Comparison of ENCODE assay signal across 22 cellular contexts in the genomic region with DNA sequence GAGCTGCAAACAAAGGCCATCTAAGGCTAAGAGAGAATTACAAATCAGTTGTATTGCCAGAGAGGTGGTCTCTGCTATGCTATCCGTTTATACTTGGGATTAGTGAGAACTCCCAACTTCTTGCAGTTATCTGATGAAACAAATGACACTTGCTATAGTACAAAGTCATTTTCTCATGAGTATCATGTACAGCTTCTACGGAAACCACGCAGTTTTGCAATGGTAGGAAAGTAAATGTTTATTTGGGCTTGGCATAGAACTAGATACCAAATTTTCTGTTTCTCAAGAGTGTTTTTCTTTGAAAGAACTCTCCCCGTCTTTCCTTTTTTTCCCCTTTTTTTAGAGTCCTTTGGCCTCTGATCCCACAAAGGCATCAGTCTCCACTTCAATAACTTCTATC.
DNase-seq lines count a peak whose midpoint lies in the region; ATAC-seq and TF ChIP-seq lines count a peak whose summit lies in the region.
"Had no signal": no experiment of that assay in that cellular context is flagged by ENCODE, and none has a peak within 500 bp of the region (broad histone marks: within the 10 kb centered on the region; RNA-seq: fewer than 3 reads in every experiment).

No MANE protein-coding gene starts in this region.

- no peak overlapping the region for H3K9ac ChIP-seq in smooth muscle cell (ENCODE audit: low read depth)
- H3K9ac ChIP-seq: BLaER1 treated with 17β-estradiol and CSF1 and Interleukin-3, amounts not matched to agents 10 nM and 100 nM had no signal

- peak overlapping the region in 1 of 3 donors; percentile 17 for H3K4me3 ChIP-seq in right lobe of liver
- H3K4me3 ChIP-seq in smooth muscle cell = no peak overlapping the region
- H3K4me3 ChIP-seq: A549; BLaER1 treated with 17β-estradiol and CSF1 and Interleukin-3, amounts not matched to agents 10 nM and 100 nM; GM12878; HAP-1 had no signal

- H3K79me2 ChIP-seq in smooth muscle cell (ENCODE audit: low read depth) = no peaks in the 10 kb centered on the region

- WGBS in right lobe of liver (ENCODE audit: insufficient coverage, low coverage, low lambda C conversion rate, missing lambda C conversion rate) = 20% methylated on average over 3 of the region's 4 CpGs
- WGBS in smooth muscle cell (ENCODE audit: low lambda C conversion rate) = 77% methylated on average over 4 of the region's 4 CpGs

- H3K27ac ChIP-seq in right lobe of liver (peak overlapping the region in 2 of 3 donors; percentile 54 to 61), smooth muscle cell (ENCODE audit: low read depth) (no peak overlapping the region)
- H3K27ac ChIP-seq: A549; BLaER1 treated with 17β-estradiol and CSF1 and Interleukin-3, amounts not matched to agents 10 nM and 100 nM had no signal

- DNase-seq in MV-4-11 (lab: John Stamatoyannopoulos, UW) (peak; percentile 11), fibroblast of gingiva (ENCODE audit: low read depth) (peak; percentile 65), right lobe of liver (no peak), occipital lobe (lab: John Stamatoyannopoulos, UW) (no peak), hepatic stellate cell (ENCODE audit: low spot score) (no peak), smooth muscle cell (lab: John Stamatoyannopoulos, UW; ENCODE audit: unreplicated experiment) (no peak)
- DNase-seq: 8988T; ACHN; AML-193; BE2C; CD4-positive, alpha-beta T cell; CD8-positive, alpha-beta memory T cell; DMS 273 treated with DMSO at 0.1 percent for 48 hours; DMS79; EL; GDM1; GOT3; HFFc6 had no signal

- no peaks in the 10 kb centered on the region for H3K27me3 ChIP-seq in right lobe of liver
- no peaks in the 10 kb centered on the region for H3K27me3 ChIP-seq in smooth muscle cell (ENCODE audit: low read depth)
- H3K27me3 ChIP-seq: BE2C; BLaER1 treated with 17β-estradiol and CSF1 and Interleukin-3, amounts not matched to agents 10 nM and 100 nM had no signal

- H3K4me2 ChIP-seq in smooth muscle cell = no peak overlapping the region
- H3K4me2 ChIP-seq: A549; BLaER1 treated with 17β-estradiol and CSF1 and Interleukin-3, amounts not matched to agents 10 nM and 100 nM had no signal

- intact Hi-C loops in right lobe of liver (cut with DNase I) = no loop called here

- H3K4me1 ChIP-seq in right lobe of liver (peaks cover 0 to 27% (median 5%) of the 10 kb centered on the region in 4 donors), smooth muscle cell (ENCODE audit: low read depth) (no peaks in the 10 kb centered on the region)
- H3K4me1 ChIP-seq: A549, BE2C, HAP-1 had no signal

- no peaks in the 10 kb centered on the region for H3K36me3 ChIP-seq in right lobe of liver
- no peaks in the 10 kb centered on the region for H3K36me3 ChIP-seq in smooth muscle cell (ENCODE audit: low read depth)
- H3K36me3 ChIP-seq: BE2C; BLaER1 treated with 17β-estradiol and CSF1 and Interleukin-3, amounts not matched to agents 10 nM and 100 nM; HAP-1 had no signal

- H3K9me3 ChIP-seq in right lobe of liver = no peaks in the 10 kb centered on the region
- no peaks in the 10 kb centered on the region for H3K9me3 ChIP-seq in smooth muscle cell (replicated peaks; ENCODE audit: low read depth)
- H3K9me3 ChIP-seq: A549, BE2C, HAP-1 had no signal

- no peak for TF ChIP-seq CTCF in right lobe of liver (IDR thresholded peaks at IDR 0.05)
- no peak for TF ChIP-seq CTCF in smooth muscle cell (IDR thresholded peaks at IDR 0.05; ENCODE audit: borderline replicate concordance, insufficient read depth, poor library complexity, severe bottlenecking)

- H2AFZ ChIP-seq in smooth muscle cell (ENCODE audit: low read depth) = no peak overlapping the region

- peak; percentile 72 to 80 (median 76) for ATAC-seq in right lobe of liver
- ATAC-seq: A549, GM12878 had no signal

- no peaks in the 10 kb centered on the region for H3F3A ChIP-seq in smooth muscle cell (ENCODE audit: low read depth)

- TF ChIP-seq POLR2A in right lobe of liver (IDR thresholded peaks at IDR 0.05) = no peak

- H4K20me1 ChIP-seq in smooth muscle cell (ENCODE audit: low read depth) = no peaks in the 10 kb centered on the region
- H4K20me1 ChIP-seq: BLaER1 treated with 17β-estradiol and CSF1 and Interleukin-3, amounts not matched to agents 10 nM and 100 nM had no signal

Comparison
In these comparisons a context has a peak if more than half of its experiments do, and no peak if none do; other contexts are left out.
1. DNase-seq: peak in MV-4-11 (single experiment) and fibroblast of gingiva (single experiment); none in right lobe of liver (0 of 3), occipital lobe (single experiment), hepatic stellate cell (single experiment) and smooth muscle cell (single experiment).